ENCODE assay signal across 8 cellular contexts in the genomic region with DNA sequence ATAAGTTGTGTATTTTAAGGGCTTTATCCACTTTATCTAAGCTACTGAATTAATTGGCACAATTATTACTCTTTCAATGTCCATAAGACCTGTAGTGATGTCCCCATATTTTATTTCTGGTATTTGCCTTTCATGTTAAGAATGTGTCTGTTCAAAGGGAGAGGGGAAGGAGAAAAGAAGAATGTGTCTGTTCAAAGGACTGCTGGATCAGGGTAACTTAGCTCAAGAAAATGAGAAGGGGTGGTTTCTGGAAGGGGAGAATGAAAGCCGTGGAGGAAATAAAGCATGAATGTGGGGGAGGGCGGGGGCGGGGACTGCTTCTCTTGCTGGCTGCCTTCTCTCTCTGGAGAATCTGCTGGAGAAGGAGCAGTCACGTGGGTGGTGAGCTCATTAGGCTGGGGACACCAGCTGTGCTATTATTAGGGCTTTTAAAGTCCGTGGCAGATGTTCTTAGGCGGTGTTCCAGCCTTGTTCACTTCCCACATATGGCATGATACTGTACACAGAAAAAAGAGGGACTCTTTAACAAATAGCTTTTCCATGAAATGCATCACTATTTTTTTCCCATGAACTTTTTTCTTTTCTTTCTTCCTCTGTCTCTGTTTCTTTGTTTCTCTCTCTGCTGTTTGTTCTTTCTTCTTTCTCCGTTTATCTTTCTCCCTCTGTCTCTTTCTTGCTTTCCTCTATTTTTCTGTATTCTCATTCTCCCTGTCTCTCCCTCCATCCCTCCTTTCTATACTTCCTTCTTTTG.
DNase-seq lines count a peak whose midpoint lies in the region; ATAC-seq lines count a peak whose summit lies in the region.

No MANE protein-coding gene starts in this region.

- H3K4me3 Mint-ChIP-seq in dendritic cell treated with granulocyte-macrophage colony-stimulating factor and Interleukin-4, amounts not matched to agents 40 ng/mL and 50 ng/mL, for 4 days, result peak overlapping the region; percentile 66
- H3K4me3 Mint-ChIP-seq in stimulated activated naive B cell treated with anti-CD40 and anti-IgM and Interleukin-4, amounts not matched to agents 10 μg/mL and 1 μg/mL and 100 μg/mL, for 72 hours, result peak overlapping the region; percentile 71 to 80

- peaks cover 17% of the 10 kb centered on the region for H3K36me3 Mint-ChIP-seq in dendritic cell treated with granulocyte-macrophage colony-stimulating factor and Interleukin-4, amounts not matched to agents 40 ng/mL and 50 ng/mL, for 4 days (ENCODE audit: low read depth)
- peaks cover 14 to 24% of the 10 kb centered on the region in 2 donors for H3K36me3 Mint-ChIP-seq in stimulated activated naive B cell treated with anti-CD40 and anti-IgM and Interleukin-4, amounts not matched to agents 10 μg/mL and 1 μg/mL and 100 μg/mL, for 72 hours

- H3K27ac Mint-ChIP-seq in dendritic cell treated with granulocyte-macrophage colony-stimulating factor and Interleukin-4, amounts not matched to agents 40 ng/mL and 50 ng/mL, for 4 days, result peak overlapping the region; percentile 92
- H3K27ac Mint-ChIP-seq in stimulated activated naive B cell treated with anti-CD40 and anti-IgM and Interleukin-4, amounts not matched to agents 10 μg/mL and 1 μg/mL and 100 μg/mL, for 72 hours, result peak overlapping the region; percentile 52

- ATAC-seq in GM21367 (IDR thresholded peaks at IDR 0.05; ENCODE audit: unreplicated experiment) (peak; percentile 59), left colon (peak; percentile 80)
- ATAC-seq in stimulated activated naive B cell treated with anti-CD40 and anti-IgM and Interleukin-4, amounts not matched to agents 10 μg/mL and 1 μg/mL and 100 μg/mL, for 72 hours (replicated peaks), result peak; percentile 64 to 68

- H3K27me3 Mint-ChIP-seq in dendritic cell treated with granulocyte-macrophage colony-stimulating factor and Interleukin-4, amounts not matched to agents 40 ng/mL and 50 ng/mL, for 4 days, result no peaks in the 10 kb centered on the region
- H3K27me3 Mint-ChIP-seq in stimulated activated naive B cell treated with anti-CD40 and anti-IgM and Interleukin-4, amounts not matched to agents 10 μg/mL and 1 μg/mL and 100 μg/mL, for 72 hours, result no peaks in the 10 kb centered on the region

- DNase-seq in COLO829 (ENCODE audit: low spot score), result peak; percentile 82
- peak; percentile 96 for DNase-seq in LHCN-M2 (ENCODE audit: low read depth)
- DNase-seq in RPMI7951 (ENCODE audit: low read depth), result peak; percentile 97
- DNase-seq in left colon, result peak; percentile 81 to 93
- no peak for DNase-seq in stimulated activated naive B cell treated with anti-CD40 and anti-IgM and Interleukin-4, amounts not matched to agents 10 μg/mL and 1 μg/mL and 100 μg/mL, for 72 hours
- DNase-seq in central memory CD4-positive, alpha-beta T cell, result no peak

- H3K4me1 Mint-ChIP-seq in dendritic cell treated with granulocyte-macrophage colony-stimulating factor and Interleukin-4, amounts not matched to agents 40 ng/mL and 50 ng/mL, for 4 days (ENCODE audit: low read depth), result peaks cover 67% of the 10 kb centered on the region
- peaks cover 50 to 85% of the 10 kb centered on the region in 2 donors for H3K4me1 Mint-ChIP-seq in stimulated activated naive B cell treated with anti-CD40 and anti-IgM and Interleukin-4, amounts not matched to agents 10 μg/mL and 1 μg/mL and 100 μg/mL, for 72 hours

- intact Hi-C loops in dendritic cell treated with granulocyte-macrophage colony-stimulating factor and Interleukin-4, amounts not matched to agents 40 ng/mL and 50 ng/mL, for 4 days (cut with micrococcal nuclease), result loop anchor here (1.0 to 5.0 kb wide), 2 partner anchors 10 to 42 kb away; no protein-coding TSS in a partner anchor
- intact Hi-C loops in left colon (cut with DNase I, micrococcal nuclease), result no loop called here

- peaks cover 8% of the 10 kb centered on the region for H3K9me3 Mint-ChIP-seq in dendritic cell treated with granulocyte-macrophage colony-stimulating factor and Interleukin-4, amounts not matched to agents 40 ng/mL and 50 ng/mL, for 4 days
- H3K9me3 Mint-ChIP-seq in stimulated activated naive B cell treated with anti-CD40 and anti-IgM and Interleukin-4, amounts not matched to agents 10 μg/mL and 1 μg/mL and 100 μg/mL, for 72 hours, result peaks cover 6% of the 10 kb centered on the region in 2 donors

Comparison
In these comparisons a context has a peak if more than half of its experiments do, and no peak if none do; other contexts are left out.
1. DNase-seq: peak in COLO829 (single experiment), LHCN-M2 (single experiment), RPMI7951 (single experiment) and left colon (2 of 2); none in stimulated activated naive B cell treated with anti-CD40 and anti-IgM and Interleukin-4, amounts not matched to agents 10 μg/mL and 1 μg/mL and 100 μg/mL, for 72 hours (single experiment) and central memory CD4-positive, alpha-beta T cell (single experiment).
2. Peak in every context shown above with its lines, with median percentiles within 50 percentile points of each other: ATAC-seq.